In genomic region chr9:105883847-105884246, GRCh38 we compare ENCODE assay signal across 11 cellular contexts.
A peak's percentile ranks its signal among the peaks of the same experiment; 100 is the strongest.
DNase-seq lines count a peak whose midpoint lies in the region; ATAC-seq and TF ChIP-seq lines count a peak whose summit lies in the region.
"Had no signal": no experiment of that assay in that cellular context is flagged by ENCODE, and none has a peak within 500 bp of the region (broad histone marks: within the 10 kb centered on the region; RNA-seq: fewer than 3 reads in every experiment).

No MANE protein-coding gene starts in this region.

- peaks cover 55% of the 10 kb centered on the region for H3K4me1 ChIP-seq in OCI-LY3 (ENCODE audit: low read length)
- H3K4me1 ChIP-seq: adrenal gland had no signal

- H3K4me3 ChIP-seq in OCI-LY3 (ENCODE audit: low read length), result peak overlapping the region; percentile 65
- H3K4me3 ChIP-seq: adrenal gland had no signal

- no peaks in the 10 kb centered on the region for H3K79me2 ChIP-seq in OCI-LY3 (ENCODE audit: low read length)

- peak; percentile 26 for DNase-seq in GM10266 (ENCODE audit: extremely low spot score)
- no peak for DNase-seq in midbrain (lab: John Stamatoyannopoulos, UW)
- no peak for DNase-seq in germinal center (ENCODE audit: low spot score)
- no peak for DNase-seq in DMS 273 (lab: John Stamatoyannopoulos, UW; ENCODE audit: unreplicated experiment)
- DNase-seq in C1 segment of cervical spinal cord (lab: John Stamatoyannopoulos, UW), result no peak
- DNase-seq: adrenal gland, IMR-90, naive B cell had no signal

- H3K36me3 ChIP-seq in OCI-LY3 (replicated peaks; ENCODE audit: low read depth, low read length), result no peaks in the 10 kb centered on the region
- H3K36me3 ChIP-seq: adrenal gland had no signal

- H3K4me2 ChIP-seq in OCI-LY3 (ENCODE audit: low read length), result peak overlapping the region; percentile 76

- H3K9me3 ChIP-seq in OCI-LY3 (ENCODE audit: insufficient read depth, low read length), result no peaks in the 10 kb centered on the region
- H3K9me3 ChIP-seq: adrenal gland had no signal

- H3K27me3 ChIP-seq in OCI-LY3 (ENCODE audit: low read depth, low read length), result peaks cover 11% of the 10 kb centered on the region; the same call in 1 of the 2 replicates
- H3K27me3 ChIP-seq: adrenal gland had no signal

- TF ChIP-seq CTCF in GM10266 (IDR thresholded peaks at IDR 0.05; ENCODE audit: control insufficient read depth, insufficient read depth, low read depth, missing control alignments) (no peak), OCI-LY3 (IDR thresholded peaks at IDR 0.05; ENCODE audit: low read depth, low read length) (no peak)

- peak overlapping the region; percentile 47; the same call in 1 of the 2 replicates for H3K9ac ChIP-seq in OCI-LY3 (ENCODE audit: low read length)

- peak overlapping the region; percentile 45 for H3K27ac ChIP-seq in OCI-LY3 (ENCODE audit: low read length)
- H3K27ac ChIP-seq: adrenal gland had no signal

- no peak overlapping the region for H2AFZ ChIP-seq in OCI-LY3 (ENCODE audit: low read depth, low read length)

- no peaks in the 10 kb centered on the region for H4K20me1 ChIP-seq in OCI-LY3 (ENCODE audit: insufficient read depth, low read length)

- ATAC-seq in GM19395 (IDR thresholded peaks at IDR 0.05; ENCODE audit: unreplicated experiment) (peak; percentile 91), HG03045 (IDR thresholded peaks at IDR 0.05; ENCODE audit: unreplicated experiment) (peak; percentile 80)
